Comparison of ENCODE assay signal across 8 cellular contexts in the genomic region with DNA sequence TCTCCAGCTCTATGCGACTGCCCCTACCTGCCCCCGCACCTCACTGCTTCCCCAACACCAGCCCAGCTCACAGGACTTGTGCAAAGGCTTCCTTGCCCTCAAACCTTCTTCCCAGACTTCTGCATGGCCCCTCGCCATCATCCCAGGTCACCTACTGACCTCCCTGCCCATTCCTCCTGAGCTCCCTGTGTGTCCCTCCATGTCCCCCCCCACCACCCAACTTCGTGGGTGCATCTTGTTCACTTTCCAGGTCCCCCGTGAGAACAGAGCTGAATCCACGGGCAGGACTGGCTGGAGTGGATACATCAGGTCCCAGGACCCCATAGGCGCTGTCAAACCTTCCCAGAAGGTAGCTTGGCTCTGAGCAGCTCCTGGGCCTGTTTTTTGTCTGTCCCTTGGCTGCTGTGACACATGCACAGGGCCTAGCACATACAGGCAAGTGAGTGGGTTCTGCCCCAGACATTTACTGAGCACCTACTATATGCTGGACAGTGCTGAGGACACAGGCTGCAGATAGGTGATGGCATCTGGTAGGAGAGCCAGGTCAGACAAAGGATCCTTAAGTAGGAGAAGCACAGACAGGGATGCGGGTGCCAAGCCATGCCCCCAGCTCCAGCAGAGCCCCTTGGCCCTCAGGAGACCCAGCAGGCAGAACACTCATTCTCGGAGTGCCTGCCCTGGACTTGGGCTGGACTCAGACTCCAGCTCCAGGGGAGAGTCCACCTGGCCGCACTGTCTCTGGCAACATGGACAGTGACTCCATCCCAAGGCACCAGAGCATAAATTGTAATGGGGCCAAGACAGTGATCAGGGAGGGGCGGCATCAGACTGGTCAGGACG. TPM values are rescaled to one million over a fixed set of nuclear protein-coding genes. Genes with fewer than 3 reads are reported as not detected.
DNase-seq lines count a peak whose midpoint lies in the region; ATAC-seq and TF ChIP-seq lines count a peak whose summit lies in the region.

No MANE protein-coding gene starts in this region.

- H3K27me3 Mint-ChIP-seq in activated naive CD4-positive, alpha-beta T cell treated with anti-CD3 and anti-CD28 coated beads, Interleukin-2, amount 10 ng/mL, durations not matched to agents 7 days and 5 days = no peaks in the 10 kb centered on the region
- no peaks in the 10 kb centered on the region for H3K27me3 Mint-ChIP-seq in endodermal cell (ENCODE audit: insufficient read depth)
- H3K27me3 Mint-ChIP-seq in nephron progenitor cell (ENCODE audit: low read depth, poor library complexity) = no peaks in the 10 kb centered on the region

- no peak overlapping the region for H3K4me3 ChIP-seq in endodermal cell (ENCODE audit: low read length)
- no peak overlapping the region for H3K4me3 ChIP-seq in aorta (ENCODE audit: low read length in 2 of 2)

- H3K36me3 Mint-ChIP-seq in activated naive CD4-positive, alpha-beta T cell treated with anti-CD3 and anti-CD28 coated beads, Interleukin-2, amount 10 ng/mL, durations not matched to agents 7 days and 5 days = peaks cover 11% of the 10 kb centered on the region
- H3K36me3 Mint-ChIP-seq in endodermal cell (ENCODE audit: low read depth) (no peaks in the 10 kb centered on the region), nephron progenitor cell (ENCODE audit: low read depth) (no peaks in the 10 kb centered on the region)

- H3K27me3 ChIP-seq in endodermal cell (ENCODE audit: control insufficient read depth, insufficient read depth, low read length, poor library complexity, severe bottlenecking) (no peaks in the 10 kb centered on the region), aorta (ENCODE audit: control insufficient read depth in 1 of 2, insufficient read depth in 2 of 2, low read length in 1 of 2) (no peaks in the 10 kb centered on the region)

- H3K4me1 Mint-ChIP-seq in activated naive CD4-positive, alpha-beta T cell treated with anti-CD3 and anti-CD28 coated beads, Interleukin-2, amount 10 ng/mL, durations not matched to agents 7 days and 5 days = peaks cover 27% of the 10 kb centered on the region
- H3K4me1 Mint-ChIP-seq in endodermal cell = peaks cover 14% of the 10 kb centered on the region
- peaks cover 15% of the 10 kb centered on the region for H3K4me1 Mint-ChIP-seq in nephron progenitor cell

- ATAC-seq in aorta (ENCODE audit: low FRiP score) = no peak
- ATAC-seq in GM21447 (IDR thresholded peaks at IDR 0.05; ENCODE audit: unreplicated experiment) = no peak

- 91 to 94% methylated on average over 7 to 12 of the region's 12 CpGs for WGBS in endodermal cell (ENCODE audit: insufficient coverage in 1 of 2, insufficient read length in 1 of 2), 2 experiments
- 81 to 86% methylated on average over 12 of the region's 12 CpGs for WGBS in aorta, 2 donors

- H3K9me3 Mint-ChIP-seq in activated naive CD4-positive, alpha-beta T cell treated with anti-CD3 and anti-CD28 coated beads, Interleukin-2, amount 10 ng/mL, durations not matched to agents 7 days and 5 days = no peaks in the 10 kb centered on the region
- H3K9me3 Mint-ChIP-seq in endodermal cell = no peaks in the 10 kb centered on the region
- H3K9me3 Mint-ChIP-seq in nephron progenitor cell = no peaks in the 10 kb centered on the region

- DNase-seq in activated naive CD4-positive, alpha-beta T cell treated with anti-CD3 and anti-CD28 coated beads, Interleukin-2, amount 10 ng/mL, durations not matched to agents 7 days and 5 days = no peak
- DNase-seq in activated naive CD4-positive, alpha-beta T cell (lab: John Stamatoyannopoulos, UW) = no peak
- DNase-seq in endodermal cell (peak; percentile 30), nephron progenitor cell (no peak), aorta (peak; percentile 53 to 69), SIG-M5 treated with dmso at 0.1 percent for 504 hours (lab: John Stamatoyannopoulos, UW; ENCODE audit: unreplicated experiment) (no peak)
- DNase-seq in effector CD4-positive, alpha-beta T cell = no peak

- H3K27ac ChIP-seq in endodermal cell (ENCODE audit: low read depth, low read length) = no peak overlapping the region
- H3K27ac ChIP-seq in aorta (ENCODE audit: low read depth in 1 of 2, low read length in 2 of 2) = peak overlapping the region in 1 of 2 donors; percentile 2

- no peaks in the 10 kb centered on the region for H3K4me1 ChIP-seq in endodermal cell (ENCODE audit: control insufficient read depth, insufficient read depth, low read length)
- no peaks in the 10 kb centered on the region for H3K4me1 ChIP-seq in aorta (ENCODE audit: control insufficient read depth in 1 of 2, insufficient read depth in 2 of 2, low read length in 2 of 2)

- intact Hi-C loops in aorta (cut with DNase I) = no loop called here

- TF ChIP-seq CTCF in endodermal cell (conservative IDR thresholded peaks at IDR 0.05) = no peak
- no peak for TF ChIP-seq CTCF in nephron progenitor cell (IDR thresholded peaks at IDR 0.05)

- CTCF ChIA-PET in activated naive CD4-positive, alpha-beta T cell treated with anti-CD3 and anti-CD28 coated beads, Interleukin-2, amount 10 ng/mL, durations not matched to agents 7 days and 5 days (lab: Charles Lee) = interaction anchor here (0.9 to 3.5 kb wide), 4 partner anchors 10 to 21 kb away, joined by 3 to 39 read pairs (median 6); a partner anchor contains a TSS

- no peaks in the 10 kb centered on the region for H3K36me3 ChIP-seq in endodermal cell (ENCODE audit: control insufficient read depth, insufficient read depth, low read length)
- peaks cover 0 to 4% of the 10 kb centered on the region in 2 donors for H3K36me3 ChIP-seq in aorta (ENCODE audit: control insufficient read depth in 1 of 2, insufficient read depth in 2 of 2, low read length in 1 of 2)

- H3K9me3 ChIP-seq in endodermal cell (ENCODE audit: control insufficient read depth, low read length) (no peaks in the 10 kb centered on the region), aorta (ENCODE audit: control insufficient read depth, low read length) (no peaks in the 10 kb centered on the region)

- no peak overlapping the region for H3K9ac ChIP-seq in endodermal cell (ENCODE audit: extremely low read depth, low read length, poor library complexity, severe bottlenecking)

- H3K4me3 Mint-ChIP-seq in activated naive CD4-positive, alpha-beta T cell treated with anti-CD3 and anti-CD28 coated beads, Interleukin-2, amount 10 ng/mL, durations not matched to agents 7 days and 5 days = no peak overlapping the region
- H3K4me3 Mint-ChIP-seq in endodermal cell (no peak overlapping the region), nephron progenitor cell (no peak overlapping the region)

- peak overlapping the region; percentile 72 for H3K27ac Mint-ChIP-seq in activated naive CD4-positive, alpha-beta T cell treated with anti-CD3 and anti-CD28 coated beads, Interleukin-2, amount 10 ng/mL, durations not matched to agents 7 days and 5 days
- H3K27ac Mint-ChIP-seq in endodermal cell = peak overlapping the region; percentile 74
- peak overlapping the region; percentile 71 for H3K27ac Mint-ChIP-seq in nephron progenitor cell

RNA-seq across cellular contexts. Expression of a gene that starts 15.0 kb away (rescaled TPM):
- 10 to 100 TPM; 24.2 to 32.0 TPM for total RNA-seq in endodermal cell
- 29.8 TPM for polyA plus RNA-seq in endodermal cell (2013, experiment 1 of 2)
- 28.4 TPM for polyA plus RNA-seq in endodermal cell (2013, experiment 2 of 2)
- 10 to 100 TPM; 66.8 to 80.3 TPM for total RNA-seq in aorta
- polyA plus RNA-seq in aorta = 100 to 1,000 TPM in 1 of 2 donors, 10 to 100 TPM in 1; 46.7 to 113 TPM

RNA-seq across cellular contexts. Expression of a gene that starts 23.1 kb away (rescaled TPM):
- 10 to 100 TPM; 16.4 to 21.9 TPM for total RNA-seq in endodermal cell
- 32.1 TPM for polyA plus RNA-seq in endodermal cell (2013, experiment 1 of 2)
- polyA plus RNA-seq in endodermal cell (2013, experiment 2 of 2) = 29.8 TPM
- 10 to 100 TPM; 47.7 to 50.5 TPM for total RNA-seq in aorta
- 10 to 100 TPM; 80.1 to 92.3 TPM for polyA plus RNA-seq in aorta

Comparison
In these comparisons a context has a peak if more than half of its experiments do, and no peak if none do; other contexts are left out.
1. DNase-seq: peak in endodermal cell (single experiment) and aorta (2 of 2); none in activated naive CD4-positive, alpha-beta T cell treated with anti-CD3 and anti-CD28 coated beads, Interleukin-2, amount 10 ng/mL, durations not matched to agents 7 days and 5 days (single experiment), activated naive CD4-positive, alpha-beta T cell (0 of 4), nephron progenitor cell (single experiment), effector CD4-positive, alpha-beta T cell (single experiment) and SIG-M5 treated with dmso at 0.1 percent for 504 hours (single experiment).
2. Peak in every context shown above with its lines, with median percentiles within 50 percentile points of each other: H3K27ac Mint-ChIP-seq.